Comparison of ENCODE assay signal across 8 cellular contexts in genomic region chrX:65750674-65751469, GRCh38.
DNase-seq lines count a peak whose midpoint lies in the region; ATAC-seq and TF ChIP-seq lines count a peak whose summit lies in the region.

No MANE protein-coding gene starts in this region.

- H3K4me1 ChIP-seq in BLaER1 (peaks cover 25% of the 10 kb centered on the region), ascending aorta (no peaks in the 10 kb centered on the region), left ventricle myocardium inferior (no peaks in the 10 kb centered on the region)

- H3K4me3 ChIP-seq in BLaER1 (peak overlapping the region; percentile 24), ascending aorta (no peak overlapping the region), left ventricle myocardium inferior (no peak overlapping the region)

- H3K9ac ChIP-seq in BLaER1, result peak overlapping the region; percentile 58; the same call in 1 of the 2 replicates

- intact Hi-C loops in activated CD8-positive, alpha-beta T cell treated with anti-CD3 and anti-CD28 coated beads for 36 hours (cut with micrococcal nuclease), result no loop called here
- intact Hi-C loops in Calu3 (cut with micrococcal nuclease; ENCODE audit: unreplicated experiment) (no loop called here), ascending aorta (cut with DNase I) (no loop called here), left ventricle myocardium inferior (cut with micrococcal nuclease) (no loop called here)

- peaks cover 10% of the 10 kb centered on the region for H3K36me3 Mint-ChIP-seq in activated CD8-positive, alpha-beta T cell treated with anti-CD3 and anti-CD28 coated beads for 36 hours (ENCODE audit: low read depth)
- no peaks in the 10 kb centered on the region for H3K36me3 Mint-ChIP-seq in Calu3 (ENCODE audit: insufficient read depth, unreplicated experiment)

- peaks cover 4% of the 10 kb centered on the region for H3K9me3 Mint-ChIP-seq in activated CD8-positive, alpha-beta T cell treated with anti-CD3 and anti-CD28 coated beads for 36 hours
- peaks cover 3% of the 10 kb centered on the region for H3K9me3 Mint-ChIP-seq in Calu3 (ENCODE audit: low read depth, unreplicated experiment)

- CTCF ChIA-PET in activated CD8-positive, alpha-beta T cell treated with anti-CD3 and anti-CD28 coated beads for 36 hours (lab: Charles Lee), result interaction anchor here (0.9 to 1.4 kb wide), 4 partner anchors 28 to 280 kb away, joined by 3 to 4 read pairs (median 4); no protein-coding TSS in a partner anchor
- CTCF ChIA-PET in Calu3 (lab: Charles Lee), result no interaction called here

- no peaks in the 10 kb centered on the region for H3K36me3 ChIP-seq in BLaER1
- H3K36me3 ChIP-seq in ascending aorta, result no peaks in the 10 kb centered on the region
- H3K36me3 ChIP-seq in left ventricle myocardium inferior, result no peaks in the 10 kb centered on the region

- H3K27me3 Mint-ChIP-seq in activated CD8-positive, alpha-beta T cell treated with anti-CD3 and anti-CD28 coated beads for 36 hours, result no peaks in the 10 kb centered on the region
- H3K27me3 Mint-ChIP-seq in Calu3 (ENCODE audit: unreplicated experiment), result no peaks in the 10 kb centered on the region

- peaks cover 59% of the 10 kb centered on the region for H3K4me1 Mint-ChIP-seq in activated CD8-positive, alpha-beta T cell treated with anti-CD3 and anti-CD28 coated beads for 36 hours (ENCODE audit: low read depth)
- H3K4me1 Mint-ChIP-seq in Calu3 (ENCODE audit: low read depth, unreplicated experiment), result peaks cover 7% of the 10 kb centered on the region

- H3K27me3 ChIP-seq in BLaER1 (peaks cover 71% of the 10 kb centered on the region), ascending aorta (no peaks in the 10 kb centered on the region), left ventricle myocardium inferior (ENCODE audit: low read depth) (no peaks in the 10 kb centered on the region)

- H3K27ac Mint-ChIP-seq in activated CD8-positive, alpha-beta T cell treated with anti-CD3 and anti-CD28 coated beads for 36 hours, result peak overlapping the region; percentile 78
- H3K27ac Mint-ChIP-seq in Calu3 (ENCODE audit: unreplicated experiment), result no peak overlapping the region

- no peak for TF ChIP-seq CTCF in activated CD8-positive, alpha-beta T cell treated with anti-CD3 and anti-CD28 coated beads for 36 hours (IDR thresholded peaks at IDR 0.05)
- TF ChIP-seq CTCF in Calu3 (IDR thresholded peaks at IDR 0.05; ENCODE audit: unreplicated experiment) (no peak), ascending aorta (IDR thresholded peaks at IDR 0.05) (no peak), left ventricle myocardium inferior (IDR thresholded peaks at IDR 0.05; ENCODE audit: borderline replicate concordance) (no peak)

- peak; percentile 94 for ATAC-seq in GM19452 (IDR thresholded peaks at IDR 0.05; ENCODE audit: unreplicated experiment)
- ATAC-seq in HG03432 (IDR thresholded peaks at IDR 0.05; ENCODE audit: unreplicated experiment), result peak; percentile 95
- peak; percentile 83 for ATAC-seq in activated CD8-positive, alpha-beta T cell treated with anti-CD3 and anti-CD28 coated beads for 36 hours
- ATAC-seq in HG03280 (IDR thresholded peaks at IDR 0.05; ENCODE audit: unreplicated experiment), result no peak

- POLR2A ChIA-PET in activated CD8-positive, alpha-beta T cell treated with anti-CD3 and anti-CD28 coated beads for 36 hours (lab: Charles Lee), result interaction anchor here (1.1 kb wide), 1 partner anchor 65 kb away, joined by 3 read pairs; no protein-coding TSS in a partner anchor

- peak overlapping the region; percentile 82 for H3K27ac ChIP-seq in BLaER1
- no peak overlapping the region for H3K27ac ChIP-seq in ascending aorta
- no peak overlapping the region for H3K27ac ChIP-seq in left ventricle myocardium inferior (replicated peaks)

- peak overlapping the region; percentile 65 for H3K4me2 ChIP-seq in BLaER1

- no TSS peak for BruUV-seq in Calu3 (replicated peaks; lab: Mats Ljungman, UMichigan)

- DNase-seq in activated CD8-positive, alpha-beta T cell treated with anti-CD3 and anti-CD28 coated beads for 36 hours, result peak; percentile 57
- no peak for DNase-seq in Calu3
- DNase-seq in ascending aorta (ENCODE audit: low spot score in 2 of 2), result no peak
- no peak for DNase-seq in left ventricle myocardium inferior

- peak overlapping the region; percentile 19 for H3K4me3 Mint-ChIP-seq in activated CD8-positive, alpha-beta T cell treated with anti-CD3 and anti-CD28 coated beads for 36 hours
- H3K4me3 Mint-ChIP-seq in Calu3 (ENCODE audit: low read depth, unreplicated experiment), result no peak overlapping the region

- peaks cover 30% of the 10 kb centered on the region for H3K9me3 ChIP-seq in BLaER1
- H3K9me3 ChIP-seq in ascending aorta, result no peaks in the 10 kb centered on the region
- no peaks in the 10 kb centered on the region for H3K9me3 ChIP-seq in left ventricle myocardium inferior (replicated peaks)

- H4K20me1 ChIP-seq in BLaER1, result no peaks in the 10 kb centered on the region
